Comparison of ENCODE assay signal across 1 cellular context in the genomic region with DNA sequence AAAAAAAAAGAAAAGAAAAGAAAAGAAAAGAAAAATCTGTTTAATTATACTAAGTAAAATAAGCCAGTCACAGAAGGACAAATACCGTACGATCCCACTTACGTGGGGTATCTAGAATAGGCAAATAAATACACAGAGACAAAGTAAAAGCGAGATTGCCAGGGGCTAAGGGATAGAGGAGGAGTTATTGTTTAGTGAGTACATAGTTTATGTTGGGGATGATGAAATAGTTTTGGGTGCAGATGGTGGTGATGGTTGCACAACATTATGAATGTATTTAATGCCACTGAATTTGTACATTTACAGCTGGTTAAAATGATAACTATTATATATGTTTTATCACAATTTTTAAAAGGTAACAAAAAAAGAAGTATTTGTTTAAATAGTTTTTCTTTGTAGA.
TF ChIP-seq lines count a peak whose summit lies in the region.

No MANE protein-coding gene starts in this region.

TF ChIP-seq in IMR-90, 13 proteins besides CTCF, POLR2A, EP300 and RAD21 (continued from another document):
- TF ChIP-seq, protein P1, sequence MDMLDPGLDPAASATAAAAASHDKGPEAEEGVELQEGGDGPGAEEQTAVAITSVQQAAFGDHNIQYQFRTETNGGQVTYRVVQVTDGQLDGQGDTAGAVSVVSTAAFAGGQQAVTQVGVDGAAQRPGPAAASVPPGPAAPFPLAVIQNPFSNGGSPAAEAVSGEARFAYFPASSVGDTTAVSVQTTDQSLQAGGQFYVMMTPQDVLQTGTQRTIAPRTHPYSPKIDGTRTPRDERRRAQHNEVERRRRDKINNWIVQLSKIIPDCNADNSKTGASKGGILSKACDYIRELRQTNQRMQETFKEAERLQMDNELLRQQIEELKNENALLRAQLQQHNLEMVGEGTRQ (IDR thresholded peaks at IDR 0.05; ENCODE audit: low read depth, low read length) = no peak
- TF ChIP-seq BHLHE40 (IDR thresholded peaks at IDR 0.05; ENCODE audit: low read depth, low read length) = no peak
